Comparison of ENCODE assay signal across 16 cellular contexts in genomic region chr9:7145361-7146069, GRCh38.
DNase-seq lines count a peak whose midpoint lies in the region; ATAC-seq and TF ChIP-seq lines count a peak whose summit lies in the region.
"Had no signal": no experiment of that assay in that cellular context is flagged by ENCODE, and none has a peak within 500 bp of the region (broad histone marks: within the 10 kb centered on the region; RNA-seq: fewer than 3 reads in every experiment).

No MANE protein-coding gene starts in this region.

- POLR2A ChIA-PET in CD4-positive, alpha-beta memory T cell (lab: Charles Lee; ENCODE audit: partially characterized antibody) = no interaction called here

- intact Hi-C loops in CD4-positive, alpha-beta memory T cell (cut with micrococcal nuclease) = no loop called here
- intact Hi-C loops in esophagus muscularis mucosa (cut with DNase I) = no loop called here
- intact Hi-C loops in psoas muscle (cut with DNase I) = loop anchor here (2.0 to 5.0 kb wide), 2 partner anchors 43 kb away; no protein-coding TSS in a partner anchor
- intact Hi-C loops in ovary (cut with DNase I) = no loop called here

- TF ChIP-seq CTCF in GM23338 (conservative IDR thresholded peaks at IDR 0.05; ENCODE audit: low read depth in 2 of 2) (0 out of 4 replicates have a peak, but pooled peaks of 1 of the 2 experiments have one; percentile 5), esophagus muscularis mucosa (IDR thresholded peaks at IDR 0.05) (no peak), psoas muscle (IDR thresholded peaks at IDR 0.05) (no peak), coronary artery (IDR thresholded peaks at IDR 0.05) (no peak), ovary (IDR thresholded peaks at IDR 0.05) (no peak), suprapubic skin (IDR thresholded peaks at IDR 0.05) (no peak)

- TF ChIP-seq POLR2A in esophagus muscularis mucosa (IDR thresholded peaks at IDR 0.05; ENCODE audit: low read depth) (no peak), ovary (IDR thresholded peaks at IDR 0.05) (no peak), suprapubic skin (IDR thresholded peaks at IDR 0.05) (no peak)

- H4K20me1 ChIP-seq in GM23338 (replicated peaks; ENCODE audit: insufficient read depth) = no peaks in the 10 kb centered on the region; the same call in 1 of the 2 replicates
- H4K20me1 ChIP-seq: BLaER1 had no signal

- H3K27ac Mint-ChIP-seq in CD4-positive, alpha-beta memory T cell = peak overlapping the region in 4 of 7 donors; percentile 30 to 74 (median 64)
- no peak overlapping the region for H3K27ac Mint-ChIP-seq in GM23338

- CTCF ChIA-PET in CD4-positive, alpha-beta memory T cell (lab: Charles Lee; ENCODE audit: partially characterized antibody) = no interaction called here

- ATAC-seq in GM23338 (no peak), psoas muscle (no peak), GM21723 (IDR thresholded peaks at IDR 0.05; ENCODE audit: unreplicated experiment) (no peak)

- H3K4me1 ChIP-seq in CD4-positive, alpha-beta memory T cell (ENCODE audit: insufficient read depth, low read length) = peaks cover 22% of the 10 kb centered on the region
- H3K4me1 ChIP-seq in GM23338 (ENCODE audit: insufficient read depth) (no peaks in the 10 kb centered on the region), esophagus muscularis mucosa (peaks cover 31 to 52% (median 37%) of the 10 kb centered on the region in 4 donors), psoas muscle (peaks cover 69% of the 10 kb centered on the region), ovary (ENCODE audit: insufficient read depth) (peaks cover 8% of the 10 kb centered on the region), suprapubic skin (peaks cover 14% of the 10 kb centered on the region)
- H3K4me1 ChIP-seq: SJSA1 had no signal

- H3K4me1 Mint-ChIP-seq in CD4-positive, alpha-beta memory T cell = peaks cover 26 to 50% (median 39%) of the 10 kb centered on the region in 4 donors
- H3K4me1 Mint-ChIP-seq in GM23338 = peaks cover 3% of the 10 kb centered on the region; the same call in 2 of the 3 replicates

- H3K9me3 ChIP-seq in CD4-positive, alpha-beta memory T cell (ENCODE audit: control insufficient read depth in 1 of 2, low read length in 2 of 2) = no peaks in the 10 kb centered on the region
- H3K9me3 ChIP-seq in esophagus muscularis mucosa (no peaks in the 10 kb centered on the region), psoas muscle (no peaks in the 10 kb centered on the region), ovary (no peaks in the 10 kb centered on the region), suprapubic skin (no peaks in the 10 kb centered on the region)
- H3K9me3 ChIP-seq: SJSA1 had no signal

- H3K36me3 Mint-ChIP-seq in CD4-positive, alpha-beta memory T cell = peaks cover 47 to 50% of the 10 kb centered on the region in 2 donors
- peaks cover 4% of the 10 kb centered on the region; the same call in 1 of the 3 replicates for H3K36me3 Mint-ChIP-seq in GM23338 (ENCODE audit: low read depth)

- H3K27me3 ChIP-seq in CD4-positive, alpha-beta memory T cell (ENCODE audit: insufficient read depth, low read length) = no peaks in the 10 kb centered on the region
- no peaks in the 10 kb centered on the region for H3K27me3 ChIP-seq in GM23338 (ENCODE audit: insufficient read depth)
- no peaks in the 10 kb centered on the region for H3K27me3 ChIP-seq in esophagus muscularis mucosa
- H3K27me3 ChIP-seq in psoas muscle (ENCODE audit: insufficient read depth in 3 of 3, low read length in 2 of 3) = no peaks in the 10 kb centered on the region
- no peaks in the 10 kb centered on the region for H3K27me3 ChIP-seq in ovary
- H3K27me3 ChIP-seq in suprapubic skin = no peaks in the 10 kb centered on the region
- H3K27me3 ChIP-seq: BLaER1, SJSA1 had no signal

- DNase-seq in CD4-positive, alpha-beta memory T cell = no peak
- DNase-seq in GM23338 (ENCODE audit: low spot score) = no peak
- peak; percentile 64 for DNase-seq in esophagus muscularis mucosa (ENCODE audit: extremely low spot score)
- no peak for DNase-seq in psoas muscle
- DNase-seq in coronary artery (ENCODE audit: low spot score) = no peak
- DNase-seq in ovary = no peak
- DNase-seq in suprapubic skin (ENCODE audit: low spot score in 2 of 2) = no peak
- DNase-seq: DMS 273 treated with DMSO at 0.1 percent for 48 hours, HCEC 1CT, NCI-H1436, NCI-H2029 treated with DMSO at 0.1 percent for 48 hours, NCI-H524, RPMI8226 had no signal

- no peaks in the 10 kb centered on the region for H3K9me2 ChIP-seq in GM23338 (ENCODE audit: insufficient read depth)

- TF ChIP-seq EP300 in esophagus muscularis mucosa (IDR thresholded peaks at IDR 0.05) (no peak), ovary (IDR thresholded peaks at IDR 0.05) (no peak), suprapubic skin (IDR thresholded peaks at IDR 0.05) (no peak)

- H3K4me2 ChIP-seq in GM23338 = no peak overlapping the region
- H3K4me2 ChIP-seq: BLaER1 had no signal

- H3K27me3 Mint-ChIP-seq in CD4-positive, alpha-beta memory T cell = no peaks in the 10 kb centered on the region
- H3K27me3 Mint-ChIP-seq in GM23338 (ENCODE audit: insufficient read depth, low read depth, poor library complexity) = peaks cover 6% of the 10 kb centered on the region

- H3K4me3 Mint-ChIP-seq in CD4-positive, alpha-beta memory T cell = no peak overlapping the region
- no peak overlapping the region for H3K4me3 Mint-ChIP-seq in GM23338

- no peaks in the 10 kb centered on the region for H3K79me2 ChIP-seq in GM23338 (replicated peaks; ENCODE audit: insufficient read depth)

- H3K9me3 Mint-ChIP-seq in CD4-positive, alpha-beta memory T cell = no peaks in the 10 kb centered on the region
- no peaks in the 10 kb centered on the region for H3K9me3 Mint-ChIP-seq in GM23338

- no peaks in the 10 kb centered on the region for H3K36me3 ChIP-seq in CD4-positive, alpha-beta memory T cell (ENCODE audit: insufficient read depth, low read length)
- no peaks in the 10 kb centered on the region for H3K36me3 ChIP-seq in GM23338 (ENCODE audit: insufficient read depth)
- H3K36me3 ChIP-seq in esophagus muscularis mucosa = peaks cover 0 to 8% (median 0%) of the 10 kb centered on the region in 4 donors
- H3K36me3 ChIP-seq in psoas muscle (ENCODE audit: insufficient read depth in 1 of 2, low read depth in 1 of 2) = no peaks in the 10 kb centered on the region
- H3K36me3 ChIP-seq in ovary = no peaks in the 10 kb centered on the region
- peaks cover 8% of the 10 kb centered on the region for H3K36me3 ChIP-seq in suprapubic skin
- H3K36me3 ChIP-seq: SJSA1 had no signal

- no peak overlapping the region for H3K4me3 ChIP-seq in CD4-positive, alpha-beta memory T cell (ENCODE audit: low read length in 2 of 2)
- no peak overlapping the region for H3K4me3 ChIP-seq in GM23338
- H3K4me3 ChIP-seq in esophagus muscularis mucosa = peak overlapping the region in 1 of 4 donors; percentile 23
- no peak overlapping the region for H3K4me3 ChIP-seq in psoas muscle
- H3K4me3 ChIP-seq in coronary artery = no peak overlapping the region
- no peak overlapping the region for H3K4me3 ChIP-seq in ovary
- no peak overlapping the region for H3K4me3 ChIP-seq in suprapubic skin
- H3K4me3 ChIP-seq: BLaER1, SJSA1 had no signal

- H2AFZ ChIP-seq in GM23338 = no peak overlapping the region

- 55% methylated on average over 8 of the region's 8 CpGs for WGBS in esophagus muscularis mucosa
- 89 to 93% (median 91%) methylated on average over 8 of the region's 8 CpGs for WGBS in psoas muscle, 3 donors
- WGBS in ovary, 3 donors = 86 to 93% (median 86%) methylated on average over 8 of the region's 8 CpGs
- WGBS in suprapubic skin = 93% methylated on average over 8 of the region's 8 CpGs

- no peaks in the 10 kb centered on the region for H3F3A ChIP-seq in GM23338 (replicated peaks; ENCODE audit: low read depth)

- no peak overlapping the region for H3K27ac ChIP-seq in CD4-positive, alpha-beta memory T cell (ENCODE audit: low read depth, low read length)
- H3K27ac ChIP-seq in GM23338 (ENCODE audit: low read depth) (0 out of 2 replicates have a peak overlapping the region, but pooled peaks have one; percentile 26), esophagus muscularis mucosa (replicated peaks in 1 of 4) (peak overlapping the region in 2 of 4 donors; percentile 6 to 36), psoas muscle (peak overlapping the region; percentile 90), coronary artery (no peak overlapping the region), ovary (no peak overlapping the region), suprapubic skin (no peak overlapping the region)
- H3K27ac ChIP-seq: BLaER1, SJSA1 had no signal

TF ChIP-seq in GM23338, 12 proteins besides CTCF, POLR2A, EP300 and RAD21:
- TF ChIP-seq EZH2 (IDR thresholded peaks at IDR 0.05; ENCODE audit: low read depth, unreplicated experiment) = no peak
- TF ChIP-seq ETS1 (IDR thresholded peaks at IDR 0.05) = no peak
- TF ChIP-seq ZNF114 (CRISPR knock-in tag; IDR thresholded peaks at IDR 0.05) = no peak
- no peak for TF ChIP-seq JUNB (IDR thresholded peaks at IDR 0.05; ENCODE audit: unreplicated experiment)

Comparison
In these comparisons a context has a peak if more than half of its experiments do, and no peak if none do; other contexts are left out.
1. H3K27ac ChIP-seq: peak in GM23338 (single experiment) and psoas muscle (single experiment); none in CD4-positive, alpha-beta memory T cell (single experiment), coronary artery (0 of 2), ovary (0 of 2) and suprapubic skin (single experiment).
2. intact Hi-C loops: an anchor here in psoas muscle (2.0 to 5.0 kb wide); none called in CD4-positive, alpha-beta memory T cell, esophagus muscularis mucosa and ovary.